Comparison of ENCODE assay signal across 9 cellular contexts in genomic region chr22:44669725-44670027, GRCh38. TPM values are rescaled to one million over a fixed set of nuclear protein-coding genes. Genes with fewer than 3 reads are reported as not detected.
DNase-seq lines count a peak whose midpoint lies in the region; FAIRE-seq and TF ChIP-seq lines count a peak whose summit lies in the region.
"Had no signal": no experiment of that assay in that cellular context is flagged by ENCODE, and none has a peak within 500 bp of the region (broad histone marks: within the 10 kb centered on the region; RNA-seq: fewer than 3 reads in every experiment).

No MANE protein-coding gene starts in this region.

- H3K9ac ChIP-seq in mammary epithelial cell (ENCODE audit: insufficient read depth, low read length) (no peak overlapping the region), SK-N-MC (ENCODE audit: insufficient read length) (no peak overlapping the region)

- no peaks in the 10 kb centered on the region for H4K20me1 ChIP-seq in mammary epithelial cell (ENCODE audit: insufficient read depth, low read length)

- H3K9me3 ChIP-seq in breast epithelium (no peaks in the 10 kb centered on the region), mammary epithelial cell (replicated peaks; ENCODE audit: insufficient read depth, low read length) (no peaks in the 10 kb centered on the region), SK-N-MC (ENCODE audit: low read depth, low read length) (no peaks in the 10 kb centered on the region)

- DNase-seq in breast epithelium (ENCODE audit: low spot score in 2 of 2) = no peak
- no peak for DNase-seq in mammary epithelial cell
- DNase-seq in SK-N-MC (ENCODE audit: low read depth, low spot score) = no peak
- no peak for DNase-seq in fibroblast of the aortic adventitia (ENCODE audit: low read depth)
- peak; percentile 56 for DNase-seq in urothelium cell line (ENCODE audit: low spot score)
- no peak for DNase-seq in cerebellum (ENCODE audit: low spot score)
- DNase-seq in GM19239 (ENCODE audit: insufficient read length, low spot score) = no peak
- DNase-seq in retina = no peak
- DNase-seq: NCI-H1105 had no signal

- TF ChIP-seq CTCF in breast epithelium (IDR thresholded peaks at IDR 0.05) (peak in 1 of 3 donors; percentile 19), mammary epithelial cell (conservative IDR thresholded peaks at IDR 0.05 in 1 of 2, IDR thresholded peaks at IDR 0.05 in 1 of 2; ENCODE audit: extremely low read depth in 1 of 2, insufficient read depth in 1 of 2, low read depth in 1 of 2, low read length in 2 of 2) (peak in 1 of 2 donors; percentile 20), fibroblast of the aortic adventitia (IDR thresholded peaks at IDR 0.05; ENCODE audit: insufficient read depth, low read length) (peak; percentile 30)

- H3K4me1 ChIP-seq in breast epithelium (no peaks in the 10 kb centered on the region), mammary epithelial cell (ENCODE audit: insufficient read depth, low read length) (no peaks in the 10 kb centered on the region)

- TF ChIP-seq POLR2A in breast epithelium (IDR thresholded peaks at IDR 0.05) = no peak

- no peaks in the 10 kb centered on the region for H3K79me2 ChIP-seq in mammary epithelial cell (ENCODE audit: insufficient read depth, low read length)

- 76% methylated on average over 3 of the region's 6 CpGs for WGBS in mammary epithelial cell (ENCODE audit: low coverage, missing lambda C conversion rate)

- no peak overlapping the region for H3K4me2 ChIP-seq in mammary epithelial cell (ENCODE audit: insufficient read depth, low read depth, low read length)

- no TSS peak for BruUV-seq in mammary epithelial cell (replicated peaks; lab: Mats Ljungman, UMichigan)

- CTCF ChIA-PET in mammary epithelial cell (lab: Charles Lee; ENCODE audit: low non-redundant PET) = no interaction called here

- peak; percentile 42 for FAIRE-seq in urothelium cell line (lab: Jason Lieb, UNC)
- FAIRE-seq in GM19239 (lab: Jason Lieb, UNC) = no peak

- no peak overlapping the region for H3K27ac ChIP-seq in breast epithelium
- H3K27ac ChIP-seq in mammary epithelial cell (ENCODE audit: insufficient read depth, low read depth, low read length) = no peak overlapping the region
- no peak overlapping the region for H3K27ac ChIP-seq in SK-N-MC

- H3K36me3 ChIP-seq in breast epithelium (no peaks in the 10 kb centered on the region), mammary epithelial cell (ENCODE audit: insufficient read depth, low read length) (no peaks in the 10 kb centered on the region), SK-N-MC (ENCODE audit: insufficient read depth, low read length) (no peaks in the 10 kb centered on the region)

- intact Hi-C loops in breast epithelium (cut with DNase I; ENCODE audit: low total_unique reads) = no loop called here
- intact Hi-C loops in mammary epithelial cell (cut with micrococcal nuclease) = no loop called here

- H3K4me3 ChIP-seq in breast epithelium (peak overlapping the region; percentile 61 to 80 (median 68)), mammary epithelial cell (replicated peaks in 1 of 3; ENCODE audit: insufficient read depth in 1 of 3, low read depth in 2 of 3, low read length in 3 of 3) (no peak overlapping the region), SK-N-MC (peak overlapping the region; percentile 70), fibroblast of the aortic adventitia (ENCODE audit: low read depth, low read length) (no peak overlapping the region)

- H2AFZ ChIP-seq in mammary epithelial cell (ENCODE audit: low read depth, low read length) = no peak overlapping the region

- dilution Hi-C loops in mammary epithelial cell (cut with HindIII; ENCODE audit: low sequenced_read_pairs) = no loop called here

- H3K27me3 ChIP-seq in breast epithelium (peaks cover 0 to 3% of the 10 kb centered on the region in 2 donors), mammary epithelial cell (ENCODE audit: insufficient read depth, low read length) (peaks cover 13% of the 10 kb centered on the region)

- in situ Hi-C loops in mammary epithelial cell (cut with MboI; ENCODE audit: low sequenced_read_pairs in 2 of 2) = no loop called here

RNA-seq across cellular contexts. Expression of gene PRR5, which starts 32.3 kb away (rescaled TPM):
- total RNA-seq in breast epithelium = 10 to 100 TPM; 23.7 to 39.5 (median 29.5) TPM
- 10 to 100 TPM; 13.0 to 19.9 TPM for total RNA-seq in mammary epithelial cell
- 12.9 TPM for polyA plus RNA-seq in mammary epithelial cell
- polyA minus RNA-seq in mammary epithelial cell = 9.1 TPM
- 1.8 and 8.2 TPM in 2 replicates for total RNA-seq in fibroblast of the aortic adventitia (ENCODE audit: low replicate concordance)
- 20.8 TPM for total RNA-seq in cerebellum

Comparison
In these comparisons a context has a peak if more than half of its experiments do, and no peak if none do; other contexts are left out.
1. H3K4me3 ChIP-seq: peak in breast epithelium (3 of 3) and SK-N-MC (single experiment); none in mammary epithelial cell (0 of 3) and fibroblast of the aortic adventitia (single experiment).